9 cellular contexts compared by ENCODE assay signal in genomic region chr10:86953747-86954680, GRCh38. TPM values are rescaled to one million over a fixed set of nuclear protein-coding genes. Genes with fewer than 3 reads are reported as not detected.
DNase-seq lines count a peak whose midpoint lies in the region; ATAC-seq and TF ChIP-seq lines count a peak whose summit lies in the region.
"Had no signal": no experiment of that assay in that cellular context is flagged by ENCODE, and none has a peak within 500 bp of the region (broad histone marks: within the 10 kb centered on the region; RNA-seq: fewer than 3 reads in every experiment).

No MANE protein-coding gene starts in this region.

- H3K27ac Mint-ChIP-seq in activated CD8-positive, alpha-beta memory T cell treated with anti-CD3 and anti-CD28 coated beads, Interleukin-2, amount 10 ng/mL, durations not matched to agents 7 days and 5 days, result no peak overlapping the region

- H3K9me3 Mint-ChIP-seq in activated CD8-positive, alpha-beta memory T cell treated with anti-CD3 and anti-CD28 coated beads, Interleukin-2, amount 10 ng/mL, durations not matched to agents 7 days and 5 days (ENCODE audit: low read depth), result peaks cover 2% of the 10 kb centered on the region

- H3K27me3 Mint-ChIP-seq in activated CD8-positive, alpha-beta memory T cell treated with anti-CD3 and anti-CD28 coated beads, Interleukin-2, amount 10 ng/mL, durations not matched to agents 7 days and 5 days, result no peaks in the 10 kb centered on the region

- H3K9me3 ChIP-seq in SK-N-MC (ENCODE audit: low read depth, low read length) (no peaks in the 10 kb centered on the region), mucosa of rectum (ENCODE audit: control insufficient read depth in 2 of 2, low read length in 2 of 2) (no peaks in the 10 kb centered on the region), upper lobe of left lung (peaks cover 0 to 4% (median 0%) of the 10 kb centered on the region in 4 donors)

- CTCF ChIA-PET in activated CD8-positive, alpha-beta memory T cell treated with anti-CD3 and anti-CD28 coated beads, Interleukin-2, amount 10 ng/mL, durations not matched to agents 7 days and 5 days (lab: Charles Lee), result interaction anchor here (1.1 kb wide), 1 partner anchor 15 kb away, joined by 3 read pairs; no protein-coding TSS in a partner anchor

- H3K4me1 ChIP-seq in mucosa of rectum (ENCODE audit: control insufficient read depth in 2 of 2, insufficient read depth in 2 of 2, low read length in 2 of 2) (peaks cover 0 to 3% of the 10 kb centered on the region in 2 donors), upper lobe of left lung (peaks cover 31 to 42% (median 41%) of the 10 kb centered on the region in 4 donors)

- ATAC-seq in upper lobe of left lung (ENCODE audit: low FRiP score in 2 of 2) (peak; percentile 40 to 71), GM18519 (IDR thresholded peaks at IDR 0.05; ENCODE audit: low FRiP score, unreplicated experiment) (no peak), GM21825 (IDR thresholded peaks at IDR 0.05; ENCODE audit: unreplicated experiment) (no peak)
- ATAC-seq in activated CD8-positive, alpha-beta memory T cell treated with anti-CD3 and anti-CD28 coated beads, Interleukin-2, amount 10 ng/mL, durations not matched to agents 7 days and 5 days, result no peak

- peak overlapping the region; percentile 49 for H3K4me3 ChIP-seq in SK-N-MC
- no peak overlapping the region for H3K4me3 ChIP-seq in fibroblast of villous mesenchyme (ENCODE audit: low read depth, low read length)
- no peak overlapping the region for H3K4me3 ChIP-seq in mucosa of rectum (ENCODE audit: low read length in 2 of 2)
- peak overlapping the region in 2 of 4 donors; percentile 40 to 47 for H3K4me3 ChIP-seq in upper lobe of left lung

- TF ChIP-seq POLR2A in upper lobe of left lung (IDR thresholded peaks at IDR 0.05), result no peak

- H3K4me3 Mint-ChIP-seq in activated CD8-positive, alpha-beta memory T cell treated with anti-CD3 and anti-CD28 coated beads, Interleukin-2, amount 10 ng/mL, durations not matched to agents 7 days and 5 days, result no peak overlapping the region

- H3K36me3 Mint-ChIP-seq in activated CD8-positive, alpha-beta memory T cell treated with anti-CD3 and anti-CD28 coated beads, Interleukin-2, amount 10 ng/mL, durations not matched to agents 7 days and 5 days, result no peaks in the 10 kb centered on the region

- no peak for TF ChIP-seq CTCF in fibroblast of villous mesenchyme (IDR thresholded peaks at IDR 0.05; ENCODE audit: insufficient read depth, low read depth, low read length)
- no peak for TF ChIP-seq CTCF in upper lobe of left lung (IDR thresholded peaks at IDR 0.05)

- H3K36me3 ChIP-seq in SK-N-MC (ENCODE audit: insufficient read depth, low read length), result no peaks in the 10 kb centered on the region
- no peaks in the 10 kb centered on the region for H3K36me3 ChIP-seq in mucosa of rectum (ENCODE audit: control insufficient read depth in 2 of 2, insufficient read depth in 2 of 2, low read length in 2 of 2)
- H3K36me3 ChIP-seq in upper lobe of left lung, result no peaks in the 10 kb centered on the region

- H3K27ac ChIP-seq in SK-N-MC (peak overlapping the region; percentile 57; the same call in 1 of the 2 replicates), mucosa of rectum (ENCODE audit: low read depth in 2 of 2, low read length in 2 of 2) (peak overlapping the region; percentile 29 to 65), upper lobe of left lung (peak overlapping the region; percentile 81 to 90 (median 85))

- TF ChIP-seq EP300 in upper lobe of left lung (IDR thresholded peaks at IDR 0.05), result peak in 2 of 4 donors; percentile 67 to 90

- WGBS in upper lobe of left lung, 2 donors, result 48 to 51% methylated on average over 6 to 12 of the region's 15 CpGs

- no peaks in the 10 kb centered on the region for H3K27me3 ChIP-seq in mucosa of rectum (ENCODE audit: control insufficient read depth in 2 of 2, insufficient read depth in 2 of 2, low read length in 2 of 2)
- H3K27me3 ChIP-seq in upper lobe of left lung, result no peaks in the 10 kb centered on the region

- H3K4me1 Mint-ChIP-seq in activated CD8-positive, alpha-beta memory T cell treated with anti-CD3 and anti-CD28 coated beads, Interleukin-2, amount 10 ng/mL, durations not matched to agents 7 days and 5 days, result peaks cover 7% of the 10 kb centered on the region

- H3K9ac ChIP-seq in SK-N-MC (ENCODE audit: insufficient read length), result no peak overlapping the region
- H3K9ac ChIP-seq in mucosa of rectum (ENCODE audit: low read depth in 1 of 2, low read length in 2 of 2), result no peak overlapping the region

- DNase-seq in SK-N-MC (ENCODE audit: low read depth, low spot score), result no peak
- DNase-seq in fibroblast of villous mesenchyme (ENCODE audit: low read depth), result peak; percentile 87
- DNase-seq in upper lobe of left lung, result peak in 1 of 2 donors; percentile 53
- no peak for DNase-seq in activated CD8-positive, alpha-beta memory T cell treated with anti-CD3 and anti-CD28 coated beads, Interleukin-2, amount 10 ng/mL, durations not matched to agents 7 days and 5 days
- no peak for DNase-seq in EL
- DNase-seq: NCI-H1694 had no signal

RNA-seq across cellular contexts. Expression of gene MMRN2, which starts 3.4 kb away (rescaled TPM):
- total RNA-seq in fibroblast of villous mesenchyme, result 0.86 and 2.3 TPM in 2 replicates
- 10 to 100 TPM; 18.8 to 76.8 (median 31.3) TPM for total RNA-seq in upper lobe of left lung
- total RNA-seq in activated CD8-positive, alpha-beta memory T cell treated with anti-CD3 and anti-CD28 coated beads, Interleukin-2, amount 10 ng/mL, durations not matched to agents 7 days and 5 days, result not detected

RNA-seq across cellular contexts. Expression of gene SNCG, which starts 4.4 kb away (rescaled TPM):
- total RNA-seq in fibroblast of villous mesenchyme (3.5 and 4.8 TPM in 2 replicates), upper lobe of left lung (10 to 100 TPM in 1 of 6 donors, 1 to 10 TPM in 4, not detected in 1; 2.9 to 24.7 (median 6.4) TPM)
- total RNA-seq in activated CD8-positive, alpha-beta memory T cell treated with anti-CD3 and anti-CD28 coated beads, Interleukin-2, amount 10 ng/mL, durations not matched to agents 7 days and 5 days, result not detected

RNA-seq across cellular contexts. Expression of gene ADIRF, which starts 14.3 kb away (rescaled TPM):
- 2.6 and 5.2 TPM in 2 replicates for total RNA-seq in fibroblast of villous mesenchyme
- 100 to 1,000 TPM in 5 of 6 donors, 10 to 100 TPM in 1; 51.3 to 202 (median 164) TPM for total RNA-seq in upper lobe of left lung
- not detected for total RNA-seq in activated CD8-positive, alpha-beta memory T cell treated with anti-CD3 and anti-CD28 coated beads, Interleukin-2, amount 10 ng/mL, durations not matched to agents 7 days and 5 days

Comparison
In these comparisons a context has a peak if more than half of its experiments do, and no peak if none do; other contexts are left out.
1. ATAC-seq: peak in upper lobe of left lung (2 of 2); none in GM18519 (single experiment), activated CD8-positive, alpha-beta memory T cell treated with anti-CD3 and anti-CD28 coated beads, Interleukin-2, amount 10 ng/mL, durations not matched to agents 7 days and 5 days (single experiment) and GM21825 (single experiment).
2. Peak in every context shown above with its lines, with median percentiles within 50 percentile points of each other: H3K27ac ChIP-seq.